27 cellular contexts compared by ENCODE assay signal in genomic region chr12:131060011-131060703, GRCh38.
"Had no signal": no experiment of that assay in that cellular context is flagged by ENCODE, and none has a peak within 500 bp of the region (broad histone marks: within the 10 kb centered on the region; RNA-seq: fewer than 3 reads in every experiment).

No MANE protein-coding gene starts in this region.

- H3K9me3 Mint-ChIP-seq: activated B cell treated with CpG ODN at 0.5 μM for 24 hours; activated CD4-positive, alpha-beta memory T cell treated with anti-CD3 and anti-CD28 coated beads, Interleukin-2, amount 10 ng/mL, durations not matched to agents 7 days and 5 days; activated naive CD4-positive, alpha-beta T cell treated with anti-CD3 and anti-CD28 coated beads, Interleukin-2, amount 50 U/mL, for 72 hours; activated T-cell treated with anti-CD3 and anti-CD28 coated beads, Interleukin-2, amount 50 U/mL, for 72 hours; dendritic cell treated with granulocyte-macrophage colony-stimulating factor and Interleukin-4, amounts not matched to agents 40 ng/mL and 50 ng/mL, for 4 days; nephron progenitor cell; stimulated activated naive CD8-positive, alpha-beta T cell treated with anti-CD3 and anti-CD28 coated beads, Interleukin-15, amount 100 ng/mL, for 72 hours; T-cell had no signal

- ATAC-seq: activated naive CD4-positive, alpha-beta T cell treated with anti-CD3 and anti-CD28 coated beads, Interleukin-2, amount 50 U/mL, for 72 hours; activated T-cell treated with anti-CD3 and anti-CD28 coated beads, Interleukin-2, amount 50 U/mL, for 72 hours; SK-N-SH treated with all-trans-retinoic acid at 6 μM for 48 hours; stimulated activated naive CD8-positive, alpha-beta T cell treated with anti-CD3 and anti-CD28 coated beads, Interleukin-15, amount 100 ng/mL, for 72 hours; T-cell had no signal

- H3K36me3 ChIP-seq: adrenal gland, breast epithelium, thoracic aorta, uterus had no signal

- H3K27ac Mint-ChIP-seq: activated B cell treated with CpG ODN at 0.5 μM for 24 hours; activated CD4-positive, alpha-beta memory T cell treated with anti-CD3 and anti-CD28 coated beads, Interleukin-2, amount 10 ng/mL, durations not matched to agents 7 days and 5 days; activated naive CD4-positive, alpha-beta T cell treated with anti-CD3 and anti-CD28 coated beads, Interleukin-2, amount 50 U/mL, for 72 hours; activated T-cell treated with anti-CD3 and anti-CD28 coated beads, Interleukin-2, amount 50 U/mL, for 72 hours; dendritic cell treated with granulocyte-macrophage colony-stimulating factor and Interleukin-4, amounts not matched to agents 40 ng/mL and 50 ng/mL, for 4 days; mesothelial cell of epicardium; nephron progenitor cell; progenitor cell of endocrine pancreas; T-cell had no signal

- H3K4me1 ChIP-seq: adrenal gland, breast epithelium, uterus had no signal

- FAIRE-seq: astrocyte, small intestine had no signal

- H3K27me3 ChIP-seq: adrenal gland, uterus had no signal

- H3K27ac ChIP-seq: adrenal gland, breast epithelium, thoracic aorta, uterus had no signal

- H3K4me3 ChIP-seq: adrenal gland, breast epithelium, lung, thoracic aorta, uterus had no signal

- DNase-seq: activated B cell treated with CpG ODN at 0.5 μM for 24 hours; activated CD4-positive, alpha-beta memory T cell treated with anti-CD3 and anti-CD28 coated beads, Interleukin-2, amount 10 ng/mL, durations not matched to agents 7 days and 5 days; activated CD4-positive, alpha-beta T cell treated with anti-CD3 and anti-CD28 coated beads for 4 hours; activated gamma-delta T cell treated with Interleukin-2 at 50 U/mL for 16 hours; activated T-cell treated with anti-CD3 and anti-CD28 coated beads, Interleukin-2, amount 50 U/mL, for 72 hours; cerebellar nuclear complex; effector memory CD4-positive, alpha-beta T cell; left cardiac atrium; nephron progenitor cell; occipital lobe; small intestine; stimulated activated CD4-positive, alpha-beta T cell treated with anti-CD3 and anti-CD28 coated beads, Interleukin-15, amount 100 ng/mL, for 24 hours; stimulated activated CD4-positive, alpha-beta T cell treated with anti-CD3 and anti-CD28 coated beads, Interleukin-2, amount 100 ng/mL, for 48 hours; stimulated activated naive CD8-positive, alpha-beta T cell treated with anti-CD3 and anti-CD28 coated beads, Interleukin-15, amount 100 ng/mL, for 72 hours; T-helper 9 cell had no signal

- H3K36me3 Mint-ChIP-seq: activated naive CD4-positive, alpha-beta T cell treated with anti-CD3 and anti-CD28 coated beads, Interleukin-2, amount 50 U/mL, for 72 hours; mesothelial cell of epicardium; T-cell had no signal

- H3K9me3 ChIP-seq: adrenal gland, breast epithelium, thoracic aorta, uterus had no signal

- H3K4me1 Mint-ChIP-seq: activated CD4-positive, alpha-beta memory T cell treated with anti-CD3 and anti-CD28 coated beads, Interleukin-2, amount 10 ng/mL, durations not matched to agents 7 days and 5 days had no signal

- H3K4me3 Mint-ChIP-seq: activated B cell treated with CpG ODN at 0.5 μM for 24 hours; activated CD4-positive, alpha-beta memory T cell treated with anti-CD3 and anti-CD28 coated beads, Interleukin-2, amount 10 ng/mL, durations not matched to agents 7 days and 5 days; activated T-cell treated with anti-CD3 and anti-CD28 coated beads, Interleukin-2, amount 50 U/mL, for 72 hours; dendritic cell treated with granulocyte-macrophage colony-stimulating factor and Interleukin-4, amounts not matched to agents 40 ng/mL and 50 ng/mL, for 4 days; mesothelial cell of epicardium; nephron progenitor cell; stimulated activated naive CD8-positive, alpha-beta T cell treated with anti-CD3 and anti-CD28 coated beads, Interleukin-15, amount 100 ng/mL, for 72 hours; T-cell had no signal
